Comparison of ENCODE assay signal across 1 cellular context in genomic region chr17:42536048-42536371, GRCh38.
TF ChIP-seq lines count a peak whose summit lies in the region.

NAGLU (plus strand) TSS chr17:42536241; CDS start chr17:42536273, 32 bp downstream.

TF ChIP-seq in HepG2, 621 proteins besides CTCF, POLR2A, EP300 and RAD21 (continued from another document and continues in another):
- TF ChIP-seq E2F2 (CRISPR knock-in tag; IDR thresholded peaks at IDR 0.05; ENCODE audit: borderline replicate concordance) (peak; percentile 75; the same call in 1 of the 2 replicates), MIXL1 (CRISPR knock-in tag; IDR thresholded peaks at IDR 0.05) (no peak), HNF4G (IDR thresholded peaks at IDR 0.05; ENCODE audit: borderline replicate concordance, low read depth, low read length) (no peak), HNF4G (CRISPR knock-in tag; IDR thresholded peaks at IDR 0.05; ENCODE audit: borderline replicate concordance, low read depth) (no peak), KLF13 (CRISPR knock-in tag; IDR thresholded peaks at IDR 0.05) (no peak), ATF7-NPFF (CRISPR knock-in tag; IDR thresholded peaks at IDR 0.05; ENCODE audit: low read depth) (no peak; the same call in 1 of the 2 replicates), NR2F2 (IDR thresholded peaks at IDR 0.05; ENCODE audit: borderline replicate concordance, low read depth) (no peak), SKIL (CRISPR knock-in tag; IDR thresholded peaks at IDR 0.05; ENCODE audit: borderline replicate concordance) (0 out of 2 replicates have a peak, but pooled peaks have one; percentile 12), HMG20B (CRISPR knock-in tag; conservative IDR thresholded peaks at IDR 0.05) (0 out of 2 replicates have a peak, but pooled peaks have one; percentile 19), STAT5B (CRISPR knock-in tag; IDR thresholded peaks at IDR 0.05) (no peak), ATF2 (CRISPR knock-in tag; IDR thresholded peaks at IDR 0.05) (no peak), ZNF780A (CRISPR knock-in tag; IDR thresholded peaks at IDR 0.05) (no peak), ZNF839 (CRISPR knock-in tag; IDR thresholded peaks at IDR 0.05; ENCODE audit: borderline replicate concordance) (no peak), HNRNPH1 (optimal IDR thresholded peaks at IDR 0.05; ENCODE audit: low read depth, low read length) (no peak), CENPBD1 (CRISPR knock-in tag; IDR thresholded peaks at IDR 0.05; ENCODE audit: borderline replicate concordance, low read depth) (no peak), ZNF672 (CRISPR knock-in tag; IDR thresholded peaks at IDR 0.05) (no peak; the same call in 1 of the 2 replicates), ZNF891 (CRISPR knock-in tag; IDR thresholded peaks at IDR 0.05) (no peak), ZNF777 (CRISPR knock-in tag; IDR thresholded peaks at IDR 0.05) (peak; percentile 79), AGO2 (optimal IDR thresholded peaks at IDR 0.05; ENCODE audit: low read depth, low read length) (peak; percentile 70), NFIB (CRISPR knock-in tag; IDR thresholded peaks at IDR 0.05; ENCODE audit: borderline replicate concordance) (peak; percentile 89; the same call in 1 of the 2 replicates), ZBTB37 (CRISPR knock-in tag; IDR thresholded peaks at IDR 0.05) (no peak), ZNF549 (CRISPR knock-in tag; IDR thresholded peaks at IDR 0.05) (no peak), PAF1 (CRISPR knock-in tag; IDR thresholded peaks at IDR 0.05) (no peak), TRAFD1 (CRISPR knock-in tag; IDR thresholded peaks at IDR 0.05; ENCODE audit: borderline replicate concordance) (no peak), NONO (IDR thresholded peaks at IDR 0.05) (no peak), NONO (CRISPR knock-in tag; conservative IDR thresholded peaks at IDR 0.05) (no peak; the same call in 1 of the 2 replicates), FOXM1 (CRISPR knock-in tag; IDR thresholded peaks at IDR 0.05) (no peak), ZNF619 (CRISPR knock-in tag; IDR thresholded peaks at IDR 0.05) (no peak), ZNF687 (CRISPR knock-in tag; IDR thresholded peaks at IDR 0.05) (peak; percentile 95), TBX3 (IDR thresholded peaks at IDR 0.05; ENCODE audit: borderline replicate concordance) (no peak), TARDBP (CRISPR knock-in tag; IDR thresholded peaks at IDR 0.05) (peak; percentile 68; the same call in 1 of the 2 replicates), ZNF883 (CRISPR knock-in tag; IDR thresholded peaks at IDR 0.05; ENCODE audit: not compliant biosample characterization) (peak; percentile 42), ZNF367 (CRISPR knock-in tag; IDR thresholded peaks at IDR 0.05; ENCODE audit: borderline replicate concordance) (0 out of 2 replicates have a peak, but pooled peaks have one; percentile 85), CBX5 (CRISPR knock-in tag; IDR thresholded peaks at IDR 0.05; ENCODE audit: borderline replicate concordance) (peak; percentile 60; the same call in 1 of the 2 replicates), ZNF207 (IDR thresholded peaks at IDR 0.05; ENCODE audit: borderline replicate concordance) (no peak), SRF (IDR thresholded peaks at IDR 0.05; ENCODE audit: low read depth, low read length) (no peak), CHD4 (IDR thresholded peaks at IDR 0.05; ENCODE audit: borderline replicate concordance, low read length) (no peak), NFATC3 (CRISPR knock-in tag; IDR thresholded peaks at IDR 0.05) (peak; percentile 19; the same call in 1 of the 2 replicates), CEBPB (IDR thresholded peaks at IDR 0.05; ENCODE audit: borderline replicate concordance, low read depth, low read length) (no peak), PBX3 (CRISPR knock-in tag; IDR thresholded peaks at IDR 0.05; ENCODE audit: borderline replicate concordance) (peak; percentile 77; the same call in 1 of the 2 replicates), FOXP4 (CRISPR knock-in tag; IDR thresholded peaks at IDR 0.05) (peak; percentile 63; the same call in 1 of the 2 replicates), ZNF713 (CRISPR knock-in tag; IDR thresholded peaks at IDR 0.05) (peak; percentile 43; the same call in 1 of the 2 replicates), PTBP1 (IDR thresholded peaks at IDR 0.05; ENCODE audit: low read depth, low read length, poor library complexity, severe bottlenecking) (no peak)
